In genomic region chr1:199362996-199363395, GRCh38 we compare ENCODE assay signal across 19 cellular contexts.
DNase-seq lines count a peak whose midpoint lies in the region; ATAC-seq, FAIRE-seq and TF ChIP-seq lines count a peak whose summit lies in the region.
"Had no signal": no experiment of that assay in that cellular context is flagged by ENCODE, and none has a peak within 500 bp of the region (broad histone marks: within the 10 kb centered on the region; RNA-seq: fewer than 3 reads in every experiment).

No MANE protein-coding gene starts in this region.

- no peak for TF ChIP-seq CTCF in D721Med (IDR thresholded peaks at IDR 0.05; ENCODE audit: insufficient read depth, missing control alignments)
- no peak for TF ChIP-seq CTCF in epithelial cell of esophagus (IDR thresholded peaks at IDR 0.05; ENCODE audit: insufficient read depth, low read depth, low read length, missing control alignments)

- H3K27me3 Mint-ChIP-seq in activated CD4-positive, alpha-beta T cell treated with anti-CD3 and anti-CD28 coated beads for 36 hours: peaks cover 4% of the 10 kb centered on the region
- H3K27me3 Mint-ChIP-seq in T-helper 2 cell treated with Interferon-gamma antibody and Interleukin-4, amounts not matched to agents 5 μg/mL and 100 μg/mL, for 36 hours (ENCODE audit: low read depth): no peaks in the 10 kb centered on the region

- H3K4me3 ChIP-seq in epithelial cell of esophagus (ENCODE audit: low read length): no peak overlapping the region
- H3K4me3 ChIP-seq: BLaER1 treated with 17β-estradiol and CSF1 and Interleukin-3, amounts not matched to agents 10 nM and 100 nM had no signal

- H3K4me1 Mint-ChIP-seq in activated CD4-positive, alpha-beta T cell treated with anti-CD3 and anti-CD28 coated beads for 36 hours: peaks cover 2% of the 10 kb centered on the region
- H3K4me1 Mint-ChIP-seq in T-helper 2 cell treated with Interferon-gamma antibody and Interleukin-4, amounts not matched to agents 5 μg/mL and 100 μg/mL, for 36 hours (ENCODE audit: low read depth): no peaks in the 10 kb centered on the region
- H3K4me1 Mint-ChIP-seq: CD4-positive, CD25-positive, alpha-beta regulatory T cell had no signal

- peak; percentile 74 for ATAC-seq in activated CD4-positive, alpha-beta T cell treated with anti-CD3 and anti-CD28 coated beads for 36 hours
- ATAC-seq in HG03342 (IDR thresholded peaks at IDR 0.05; ENCODE audit: unreplicated experiment): no peak
- ATAC-seq: HCT116 had no signal

- peak; percentile 5 for DNase-seq in activated CD4-positive, alpha-beta T cell treated with anti-CD3 and anti-CD28 coated beads for 36 hours
- no peak for DNase-seq in activated CD4-positive, alpha-beta T cell treated with anti-CD3 and anti-CD28 coated beads, Interleukin-2, amount 50 U/mL, for 4 hours
- DNase-seq in D721Med (ENCODE audit: insufficient read length, low spot score): no peak
- DNase-seq in NCI-H69 (lab: John Stamatoyannopoulos, UW): peak; percentile 23
- peak; percentile 41 for DNase-seq in epithelial cell of esophagus (ENCODE audit: low read depth)
- no peak for DNase-seq in posterior cingulate gyrus
- no peak for DNase-seq in T-helper 2 cell treated with Interferon-gamma antibody and Interleukin-4, amounts not matched to agents 5 μg/mL and 100 μg/mL, for 36 hours (ENCODE audit: low spot score)
- DNase-seq: ACHN; CD4-positive, CD25-positive, alpha-beta regulatory T cell; DMS 273 treated with DMSO at 0.1 percent for 48 hours; DMS79; EL; IMR-90 had no signal

- H3K36me3 Mint-ChIP-seq in activated CD4-positive, alpha-beta T cell treated with anti-CD3 and anti-CD28 coated beads for 36 hours (ENCODE audit: low read depth): no peaks in the 10 kb centered on the region
- no peaks in the 10 kb centered on the region for H3K36me3 Mint-ChIP-seq in T-helper 2 cell treated with Interferon-gamma antibody and Interleukin-4, amounts not matched to agents 5 μg/mL and 100 μg/mL, for 36 hours (ENCODE audit: low read depth)
- H3K36me3 Mint-ChIP-seq: CD4-positive, CD25-positive, alpha-beta regulatory T cell had no signal

- no peaks in the 10 kb centered on the region for H3K9me3 Mint-ChIP-seq in activated CD4-positive, alpha-beta T cell treated with anti-CD3 and anti-CD28 coated beads for 36 hours (ENCODE audit: low read depth)
- H3K9me3 Mint-ChIP-seq in T-helper 2 cell treated with Interferon-gamma antibody and Interleukin-4, amounts not matched to agents 5 μg/mL and 100 μg/mL, for 36 hours: no peaks in the 10 kb centered on the region

- intact Hi-C loops in activated CD4-positive, alpha-beta T cell treated with anti-CD3 and anti-CD28 coated beads for 36 hours (cut with DNase I, micrococcal nuclease): no loop called here
- intact Hi-C loops in posterior cingulate gyrus (cut with DNase I): no loop called here

- CTCF ChIA-PET in activated CD4-positive, alpha-beta T cell treated with anti-CD3 and anti-CD28 coated beads for 36 hours (lab: Charles Lee): no interaction called here

- FAIRE-seq in D721Med (lab: Jason Lieb, UNC): peak; percentile 44
- FAIRE-seq: G401.6, GM19239, H54 had no signal

- POLR2A ChIA-PET in activated CD4-positive, alpha-beta T cell treated with anti-CD3 and anti-CD28 coated beads for 36 hours (lab: Charles Lee): no interaction called here

- H3K4me3 Mint-ChIP-seq in activated CD4-positive, alpha-beta T cell treated with anti-CD3 and anti-CD28 coated beads for 36 hours: no peak overlapping the region
- H3K4me3 Mint-ChIP-seq in T-helper 2 cell treated with Interferon-gamma antibody and Interleukin-4, amounts not matched to agents 5 μg/mL and 100 μg/mL, for 36 hours: no peak overlapping the region
- H3K4me3 Mint-ChIP-seq: CD4-positive, CD25-positive, alpha-beta regulatory T cell had no signal

- no peak overlapping the region for H3K27ac Mint-ChIP-seq in activated CD4-positive, alpha-beta T cell treated with anti-CD3 and anti-CD28 coated beads for 36 hours
- no peak overlapping the region for H3K27ac Mint-ChIP-seq in T-helper 2 cell treated with Interferon-gamma antibody and Interleukin-4, amounts not matched to agents 5 μg/mL and 100 μg/mL, for 36 hours

Comparison
In these comparisons a context has a peak if more than half of its experiments do, and no peak if none do; other contexts are left out.
1. DNase-seq: peak in activated CD4-positive, alpha-beta T cell treated with anti-CD3 and anti-CD28 coated beads for 36 hours (single experiment), NCI-H69 (single experiment) and epithelial cell of esophagus (single experiment); none in activated CD4-positive, alpha-beta T cell treated with anti-CD3 and anti-CD28 coated beads, Interleukin-2, amount 50 U/mL, for 4 hours (0 of 2), D721Med (single experiment), posterior cingulate gyrus (0 of 10) and T-helper 2 cell treated with Interferon-gamma antibody and Interleukin-4, amounts not matched to agents 5 μg/mL and 100 μg/mL, for 36 hours (single experiment).